ENCODE assay signal across 8 cellular contexts in genomic region chr5:131381792-131382191, GRCh38.
DNase-seq lines count a peak whose midpoint lies in the region; ATAC-seq, FAIRE-seq and TF ChIP-seq lines count a peak whose summit lies in the region.

No MANE protein-coding gene starts in this region.

- no peaks in the 10 kb centered on the region for H3K27me3 ChIP-seq in MM.1S (replicated peaks; ENCODE audit: insufficient read depth, low read length)

- H3K4me1 ChIP-seq in MM.1S (ENCODE audit: low read length), result peaks cover 69% of the 10 kb centered on the region

- H3K9me3 ChIP-seq in MM.1S (replicated peaks; ENCODE audit: insufficient read depth, low read length), result no peaks in the 10 kb centered on the region

- H2AFZ ChIP-seq in MM.1S (ENCODE audit: low read length), result no peak overlapping the region

- peak overlapping the region; percentile 96 for H3K27ac Mint-ChIP-seq in natural killer cell treated with Interleukin-12 subunit alpha and Interleukin-12 subunit beta and Interleukin-15 and Interleukin-18, amount 100 ng/mL, for 72 hours

- no peaks in the 10 kb centered on the region for H4K20me1 ChIP-seq in MM.1S (ENCODE audit: insufficient read depth, low read length)

- no peaks in the 10 kb centered on the region for H3K9me2 ChIP-seq in MM.1S (replicated peaks; ENCODE audit: insufficient read depth, low read length)

- no peak for FAIRE-seq in GM19239 (lab: Jason Lieb, UNC)

- H3K36me3 Mint-ChIP-seq in natural killer cell treated with Interleukin-12 subunit alpha and Interleukin-12 subunit beta and Interleukin-15 and Interleukin-18, amount 100 ng/mL, for 72 hours, result peaks cover 25% of the 10 kb centered on the region

- peak overlapping the region; percentile 60; the same call in 1 of the 2 replicates for H3K9ac ChIP-seq in MM.1S (ENCODE audit: low read length)

- peak overlapping the region; percentile 93 for H3K27ac ChIP-seq in MM.1S (ENCODE audit: low read length)

- peak overlapping the region; percentile 23 for H3K4me3 ChIP-seq in MM.1S (ENCODE audit: low read length)

- TF ChIP-seq CTCF in MM.1S (IDR thresholded peaks at IDR 0.05; ENCODE audit: low read length), result no peak

- DNase-seq in MM.1S (peak; percentile 86), pons (ENCODE audit: low spot score) (no peak), GM19239 (ENCODE audit: insufficient read length, low spot score) (no peak), NCI-H510A treated with DMSO at 0.1 percent for 48 hours (lab: John Stamatoyannopoulos, UW) (no peak), superior temporal gyrus (ENCODE audit: extremely low spot score) (no peak)
- no peak for DNase-seq in natural killer cell treated with Interleukin-12 subunit alpha and Interleukin-12 subunit beta and Interleukin-15 and Interleukin-18, amount 100 ng/mL, for 72 hours (ENCODE audit: low spot score)

- H3K9me3 Mint-ChIP-seq in natural killer cell treated with Interleukin-12 subunit alpha and Interleukin-12 subunit beta and Interleukin-15 and Interleukin-18, amount 100 ng/mL, for 72 hours, result peaks cover 4% of the 10 kb centered on the region

- peaks cover 69% of the 10 kb centered on the region for H3K79me2 ChIP-seq in MM.1S (ENCODE audit: low read length)

- peaks cover 61% of the 10 kb centered on the region for H3F3A ChIP-seq in MM.1S (ENCODE audit: insufficient read depth, low read length)

- ATAC-seq in GM18907 (IDR thresholded peaks at IDR 0.05; ENCODE audit: unreplicated experiment), result peak; percentile 48
- ATAC-seq in HG02610 (IDR thresholded peaks at IDR 0.05; ENCODE audit: unreplicated experiment), result peak; percentile 52
- ATAC-seq in natural killer cell treated with Interleukin-12 subunit alpha and Interleukin-12 subunit beta and Interleukin-15 and Interleukin-18, amount 100 ng/mL, for 72 hours, result peak; percentile 19 to 22

- no peaks in the 10 kb centered on the region for H3K27me3 Mint-ChIP-seq in natural killer cell treated with Interleukin-12 subunit alpha and Interleukin-12 subunit beta and Interleukin-15 and Interleukin-18, amount 100 ng/mL, for 72 hours

- H3K4me2 ChIP-seq in MM.1S (ENCODE audit: low read depth, low read length), result peak overlapping the region; percentile 71

- peak overlapping the region; percentile 86 for H3K4me3 Mint-ChIP-seq in natural killer cell treated with Interleukin-12 subunit alpha and Interleukin-12 subunit beta and Interleukin-15 and Interleukin-18, amount 100 ng/mL, for 72 hours

- peaks cover 5% of the 10 kb centered on the region; the same call in 1 of the 2 replicates for H3K36me3 ChIP-seq in MM.1S (replicated peaks; ENCODE audit: insufficient read depth, low read length)

- H3K4me1 Mint-ChIP-seq in natural killer cell treated with Interleukin-12 subunit alpha and Interleukin-12 subunit beta and Interleukin-15 and Interleukin-18, amount 100 ng/mL, for 72 hours (ENCODE audit: low read depth in 2 of 2), result peaks cover 53 to 87% of the 10 kb centered on the region in 2 donors
